Comparison of ENCODE assay signal across 1 cellular context in the genomic region with DNA sequence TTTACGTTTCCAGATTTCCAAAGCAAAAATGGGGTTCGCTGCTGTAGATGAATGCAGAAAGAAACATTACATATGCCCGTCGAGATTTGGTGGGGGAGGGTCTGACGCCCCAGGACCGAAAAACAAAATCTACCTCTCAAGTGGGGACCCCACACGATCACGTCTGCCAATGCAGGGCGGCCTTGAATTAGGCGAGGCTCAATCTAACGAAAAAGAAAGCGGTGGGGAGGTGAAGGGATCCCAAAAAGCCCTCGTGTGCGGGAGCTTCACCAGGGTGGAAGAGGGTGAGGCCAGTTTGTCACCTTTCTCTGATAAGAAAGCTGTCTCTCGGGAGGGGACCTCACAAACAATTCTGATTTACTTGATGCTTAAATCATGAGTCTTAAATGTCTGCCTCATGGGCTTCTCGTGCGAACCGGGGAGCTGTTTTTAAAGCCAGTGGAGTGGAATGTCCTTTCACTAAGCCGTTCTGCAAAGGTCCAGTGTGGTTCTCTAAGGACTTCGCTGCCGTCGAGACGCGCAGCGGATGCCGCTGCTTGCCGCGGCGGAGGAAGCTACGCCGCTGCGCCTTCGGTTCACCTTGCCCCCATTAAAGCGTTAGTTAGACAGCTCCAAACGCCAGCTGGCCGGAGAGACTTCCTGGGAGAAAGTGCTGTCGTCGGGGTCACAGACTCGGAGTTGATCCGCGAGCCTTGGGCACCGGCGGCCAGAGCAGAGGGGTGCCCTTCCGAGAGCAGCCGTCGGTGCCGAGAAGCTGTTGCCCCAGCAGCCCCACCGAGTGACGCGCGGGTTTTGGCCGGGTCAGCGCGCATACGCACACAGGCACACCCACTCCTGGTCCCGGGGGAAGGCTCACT.
TF ChIP-seq lines count a peak whose summit lies in the region.

No MANE protein-coding gene starts in this region.

TF ChIP-seq in GM12878, 131 proteins besides CTCF, POLR2A, EP300 and RAD21:
- TF ChIP-seq PAX5 (IDR thresholded peaks at IDR 0.05; ENCODE audit: borderline replicate concordance, low read depth, low read length) (no peak), USF2 (IDR thresholded peaks at IDR 0.05; ENCODE audit: borderline replicate concordance, low read depth, low read length) (no peak), MEF2B (IDR thresholded peaks at IDR 0.05; ENCODE audit: partially characterized antibody, poor library complexity, severe bottlenecking) (no peak), NFIC (IDR thresholded peaks at IDR 0.05; ENCODE audit: low read depth, low read length) (no peak), EZH2 (IDR thresholded peaks at IDR 0.05; ENCODE audit: borderline replicate concordance, control insufficient read depth, low read depth, low read length) (no peak), CEBPB (IDR thresholded peaks at IDR 0.05; ENCODE audit: borderline replicate concordance in 1 of 2, low read depth in 2 of 2, low read length in 2 of 2) (no peak), CEBPZ (IDR thresholded peaks at IDR 0.05; ENCODE audit: low read depth, low read length) (no peak), KLF5 (IDR thresholded peaks at IDR 0.05; ENCODE audit: partially characterized antibody) (no peak), NFXL1 (IDR thresholded peaks at IDR 0.05; ENCODE audit: borderline replicate concordance) (no peak), RB1 (IDR thresholded peaks at IDR 0.05; ENCODE audit: borderline replicate concordance) (no peak), ETV6 (conservative IDR thresholded peaks at IDR 0.05 in 1 of 2, IDR thresholded peaks at IDR 0.05 in 1 of 2; ENCODE audit: borderline replicate concordance in 1 of 2, low read depth in 1 of 2) (no peak), NFYA (IDR thresholded peaks at IDR 0.05; ENCODE audit: borderline replicate concordance, low read depth, low read length) (no peak), RBBP5 (conservative IDR thresholded peaks at IDR 0.05) (no peak), ELK1 (IDR thresholded peaks at IDR 0.05; ENCODE audit: low read depth, low read length) (no peak), ZNF687 (IDR thresholded peaks at IDR 0.05) (no peak)
- TF ChIP-seq, protein P1, sequence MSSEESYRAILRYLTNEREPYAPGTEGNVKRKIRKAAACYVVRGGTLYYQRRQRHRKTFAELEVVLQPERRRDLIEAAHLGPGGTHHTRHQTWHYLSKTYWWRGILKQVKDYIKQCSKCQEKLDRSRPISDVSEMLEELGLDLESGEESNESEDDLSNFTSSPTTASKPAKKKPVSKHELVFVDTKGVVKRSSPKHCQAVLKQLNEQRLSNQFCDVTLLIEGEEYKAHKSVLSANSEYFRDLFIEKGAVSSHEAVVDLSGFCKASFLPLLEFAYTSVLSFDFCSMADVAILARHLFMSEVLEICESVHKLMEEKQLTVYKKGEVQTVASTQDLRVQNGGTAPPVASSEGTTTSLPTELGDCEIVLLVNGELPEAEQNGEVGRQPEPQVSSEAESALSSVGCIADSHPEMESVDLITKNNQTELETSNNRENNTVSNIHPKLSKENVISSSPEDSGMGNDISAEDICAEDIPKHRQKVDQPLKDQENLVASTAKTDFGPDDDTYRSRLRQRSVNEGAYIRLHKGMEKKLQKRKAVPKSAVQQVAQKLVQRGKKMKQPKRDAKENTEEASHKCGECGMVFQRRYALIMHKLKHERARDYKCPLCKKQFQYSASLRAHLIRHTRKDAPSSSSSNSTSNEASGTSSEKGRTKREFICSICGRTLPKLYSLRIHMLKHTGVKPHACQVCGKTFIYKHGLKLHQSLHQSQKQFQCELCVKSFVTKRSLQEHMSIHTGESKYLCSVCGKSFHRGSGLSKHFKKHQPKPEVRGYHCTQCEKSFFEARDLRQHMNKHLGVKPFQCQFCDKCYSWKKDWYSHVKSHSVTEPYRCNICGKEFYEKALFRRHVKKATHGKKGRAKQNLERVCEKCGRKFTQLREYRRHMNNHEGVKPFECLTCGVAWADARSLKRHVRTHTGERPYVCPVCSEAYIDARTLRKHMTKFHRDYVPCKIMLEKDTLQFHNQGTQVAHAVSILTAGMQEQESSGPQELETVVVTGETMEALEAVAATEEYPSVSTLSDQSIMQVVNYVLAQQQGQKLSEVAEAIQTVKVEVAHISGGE (CRISPR knock-in tag; IDR thresholded peaks at IDR 0.05) = no peak
